ENCODE assay signal across 23 cellular contexts in the genomic region with DNA sequence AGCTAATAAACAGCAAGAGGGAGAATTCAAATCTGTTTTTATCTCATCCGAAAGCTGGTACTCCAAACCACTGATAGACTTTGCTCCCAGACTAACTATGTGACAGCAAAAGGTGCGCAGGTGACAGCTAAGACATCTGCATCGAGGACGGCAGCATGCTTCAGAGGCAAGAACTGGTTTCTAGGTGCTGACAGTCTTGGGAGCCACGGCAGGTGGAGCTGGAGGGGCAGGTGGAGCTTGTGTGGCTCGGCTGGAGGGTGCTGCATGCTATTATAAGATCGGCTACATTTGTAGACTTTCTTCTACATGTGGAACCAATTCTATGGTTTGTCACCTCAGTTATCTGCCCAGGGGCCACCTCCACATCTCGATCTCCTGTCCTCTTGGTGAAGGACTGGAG. TPM values are rescaled to one million over a fixed set of nuclear protein-coding genes. Genes with fewer than 3 reads are reported as not detected.
"Had no signal": no experiment of that assay in that cellular context is flagged by ENCODE, and none has a peak within 500 bp of the region (broad histone marks: within the 10 kb centered on the region; RNA-seq: fewer than 3 reads in every experiment).

No MANE protein-coding gene starts in this region.

- H3K4me3 ChIP-seq: MG63 had no signal

- H3K4me2 ChIP-seq: SK-N-SH had no signal

- H3K27ac ChIP-seq: RWPE1 had no signal

- H3K9ac ChIP-seq: SK-N-SH had no signal

- H3K27me3 ChIP-seq: MG63 had no signal

- DNase-seq: IMR-90, Karpas-422, KG1, MG63, NCI-H1092 treated with DMSO at 0.1 percent for 48 hours, NCI-H1436, NCI-H187, NCI-H2029, NCI-H2081 treated with DMSO at 0.1 percent for 48 hours, NCI-H2171, NCI-H226, NCI-H446, NCI-H524, NCI-H526 treated with DMSO at 0.1 percent for 48 hours, NCI-H748 treated with DMSO at 0.1 percent for 48 hours, PC-3, SHP77, SK-N-SH, SW 1271 had no signal

- ATAC-seq: Panc1, PC-3 had no signal

- H3K9me3 ChIP-seq: MG63, SK-N-SH had no signal

RNA-seq across cellular contexts. Expression of a gene that starts 21.8 kb away (rescaled TPM):
- total RNA-seq: HT-29, IMR-90, PC-3, SK-MEL-5 had no signal
